Comparison of ENCODE assay signal across 8 cellular contexts in the genomic region with DNA sequence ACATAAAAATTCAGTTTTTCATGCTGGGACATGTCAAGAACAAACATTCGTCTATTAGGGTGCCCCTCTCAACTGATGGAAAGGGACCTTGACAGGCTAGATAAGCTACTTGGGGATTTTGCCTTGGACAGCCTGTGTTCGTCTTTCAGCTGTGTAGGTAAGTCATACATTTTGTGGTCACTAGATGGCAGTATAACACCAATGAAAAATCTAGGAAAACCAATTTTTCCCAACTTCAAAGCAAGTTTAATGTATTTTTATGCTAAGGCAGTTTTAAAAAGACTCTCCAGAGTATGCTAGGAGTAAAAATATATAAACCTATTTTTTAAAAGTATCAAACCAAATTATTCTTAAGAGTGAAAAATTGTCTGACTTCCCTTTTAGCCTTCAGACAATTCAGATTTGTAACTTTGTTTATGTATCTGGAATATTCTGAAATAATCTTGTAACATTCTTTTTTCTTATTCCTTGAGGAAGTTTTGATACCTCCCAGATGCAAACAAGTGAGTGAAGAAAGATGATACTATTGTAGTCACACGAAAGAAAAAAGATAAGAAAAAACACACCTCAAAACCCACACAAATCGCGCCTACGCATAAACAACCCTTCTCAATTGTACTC.
A peak's percentile ranks its signal among the peaks of the same experiment; 100 is the strongest.
DNase-seq lines count a peak whose midpoint lies in the region; ATAC-seq, FAIRE-seq and TF ChIP-seq lines count a peak whose summit lies in the region.

No MANE protein-coding gene starts in this region.

- H2BK120ac ChIP-seq in H1 (replicated peaks; ENCODE audit: low read depth, low read length), result no peak overlapping the region

- H3K9me3 ChIP-seq in Peyer's patch (no peaks in the 10 kb centered on the region), H1 (ENCODE audit: insufficient read depth in 2 of 2, low read depth in 1 of 2, low read length in 1 of 2) (no peaks in the 10 kb centered on the region)

- no peak overlapping the region for H3K4ac ChIP-seq in H1 (replicated peaks; ENCODE audit: insufficient read length, low read depth, low read length)

- no peak overlapping the region for H3K56ac ChIP-seq in H1 (replicated peaks; ENCODE audit: insufficient read length, low read depth, low read length)

- no peaks in the 10 kb centered on the region for H3K79me1 ChIP-seq in H1 (ENCODE audit: low read depth, low read length)

- DNase-seq in CD14-positive monocyte (ENCODE audit: low spot score), result no peak
- DNase-seq in Peyer's patch, result no peak
- DNase-seq in H1 (ENCODE audit: low read depth in 1 of 2, low spot score in 2 of 2), result peak in 1 of 2 experiments; percentile 3
- DNase-seq in medulla oblongata (ENCODE audit: extremely low spot score), result peak; percentile 75
- no peak for DNase-seq in NK-92 treated with Interleukin-12 subunit alpha and Interleukin-12 subunit beta, amount 100 ng/mL, for 24 hours (lab: John Stamatoyannopoulos, UW)

- H4K5ac ChIP-seq in H1 (ENCODE audit: insufficient read length, low read depth, low read length), result no peak overlapping the region

- H3K36me3 Mint-ChIP-seq in CD14-positive monocyte, result no peaks in the 10 kb centered on the region

- H3K18ac ChIP-seq in H1 (ENCODE audit: extremely low read depth, low read length), result no peak overlapping the region

- H2AK5ac ChIP-seq in H1 (ENCODE audit: low read depth, low read length), result no peak overlapping the region

- peak; percentile 81 to 88 for TF ChIP-seq RAD21 in H1 (IDR thresholded peaks at IDR 0.05 in 1 of 2, conservative IDR thresholded peaks at IDR 0.05 in 1 of 2; ENCODE audit: low read depth in 2 of 2, low read length in 2 of 2)

- peak; percentile 69 for FAIRE-seq in H1 (lab: Jason Lieb, UNC)

- 67 to 100% methylated on average over 3 to 6 of the region's 6 CpGs for WGBS in H1 (ENCODE audit: extremely low coverage in 1 of 2, insufficient coverage in 1 of 2, insufficient read length in 1 of 2, insufficient replicate concordance in 2 of 2, low coverage in 1 of 2, low lambda C conversion rate in 2 of 2, missing lambda C conversion rate in 1 of 2), 2 experiments

- H3K23ac ChIP-seq in H1 (ENCODE audit: insufficient read length), result no peak overlapping the region

- H3K9ac ChIP-seq in H1 (replicated peaks in 1 of 4; ENCODE audit: extremely low read depth in 1 of 4, low read depth in 3 of 4, low read length in 3 of 4), result no peak overlapping the region

- H3K4me2 ChIP-seq in H1 (ENCODE audit: insufficient read depth in 1 of 2, low read depth in 2 of 2, low read length in 2 of 2), result no peak overlapping the region

- intact Hi-C loops in CD14-positive monocyte (cut with micrococcal nuclease), result no loop called here

- POLR2A ChIA-PET in H1 (lab: Charles Lee; ENCODE audit: partially characterized antibody), result no interaction called here

- no peaks in the 10 kb centered on the region for H3K23me2 ChIP-seq in H1 (ENCODE audit: low read depth, low read length)

- H3K36me3 ChIP-seq in Peyer's patch (no peaks in the 10 kb centered on the region), H1 (ENCODE audit: control insufficient read depth in 2 of 4, insufficient read depth in 4 of 4, low read length in 3 of 4) (no peaks in the 10 kb centered on the region)

- peaks cover 0 to 5% (median 3%) of the 10 kb centered on the region in 3 donors for H3K27me3 Mint-ChIP-seq in CD14-positive monocyte (ENCODE audit: low read depth in 3 of 3)

- H2BK20ac ChIP-seq in H1 (ENCODE audit: low read length), result no peak overlapping the region

- H2BK15ac ChIP-seq in H1 (ENCODE audit: low read length), result no peak overlapping the region

- ATAC-seq in GM18519 (IDR thresholded peaks at IDR 0.05; ENCODE audit: low FRiP score, unreplicated experiment), result peak; percentile 44
- ATAC-seq in HG03342 (IDR thresholded peaks at IDR 0.05; ENCODE audit: unreplicated experiment), result peak; percentile 67
- ATAC-seq in HG03196 (IDR thresholded peaks at IDR 0.05; ENCODE audit: unreplicated experiment), result no peak

- peak; percentile 88 for TF ChIP-seq CTCF in CD14-positive monocyte (IDR thresholded peaks at IDR 0.05)
- TF ChIP-seq CTCF in Peyer's patch (IDR thresholded peaks at IDR 0.05), result peak; percentile 20 to 78 (median 68)
- TF ChIP-seq CTCF in H1 (IDR thresholded peaks at IDR 0.05; ENCODE audit: control extremely low read depth in 1 of 3, insufficient read depth in 1 of 3, low read depth in 1 of 3, low read length in 3 of 3), result peak in 2 of 3 experiments; percentile 47 to 51; a peak in 2 of 4 replicates

- H3K4me3 ChIP-seq in Peyer's patch (no peak overlapping the region), H1 (ENCODE audit: extremely low read depth in 1 of 4, insufficient read depth in 2 of 4, low read depth in 3 of 4, low read length in 4 of 4) (no peak overlapping the region)

- no peak for TF ChIP-seq POLR2A in Peyer's patch (IDR thresholded peaks at IDR 0.05)
- TF ChIP-seq POLR2A in H1 (IDR thresholded peaks at IDR 0.05; ENCODE audit: control extremely low read depth in 1 of 2, low read depth in 2 of 2, low read length in 2 of 2), result no peak

- no peak overlapping the region for H4K91ac ChIP-seq in H1 (replicated peaks; ENCODE audit: insufficient read length, low read length)

- no peak overlapping the region for H2BK12ac ChIP-seq in H1 (ENCODE audit: low read depth, low read length)

- H3K27me3 ChIP-seq in Peyer's patch (no peaks in the 10 kb centered on the region), H1 (replicated peaks in 1 of 4; ENCODE audit: control insufficient read depth in 3 of 4, extremely low read depth in 1 of 4, insufficient read depth in 3 of 4, low read length in 3 of 4) (no peaks in the 10 kb centered on the region)

- H3K4me1 Mint-ChIP-seq in CD14-positive monocyte, result no peaks in the 10 kb centered on the region

- H4K8ac ChIP-seq in H1 (ENCODE audit: extremely low read depth, insufficient read depth, low read length), result no peak overlapping the region

- H3K27ac ChIP-seq in Peyer's patch (no peak overlapping the region), H1 (ENCODE audit: low read depth, low read length) (no peak overlapping the region)

- no peak overlapping the region for H3K27ac Mint-ChIP-seq in CD14-positive monocyte

- no peaks in the 10 kb centered on the region for H3K9me3 Mint-ChIP-seq in CD14-positive monocyte

- H2BK5ac ChIP-seq in H1 (ENCODE audit: low read depth, low read length), result no peak overlapping the region

- H3K14ac ChIP-seq in H1 (ENCODE audit: insufficient read length), result no peak overlapping the region

- H3K79me2 ChIP-seq in H1 (ENCODE audit: control insufficient read depth in 1 of 2, insufficient read depth in 2 of 2, low read length in 2 of 2), result no peaks in the 10 kb centered on the region

- CTCF ChIA-PET in H1 (lab: Charles Lee; ENCODE audit: partially characterized antibody), result interaction anchor here (0.6 to 1.6 kb wide), 12 partner anchors 11 to 559 kb away, joined by 3 to 9 read pairs (median 4); no protein-coding TSS in a partner anchor

- no peaks in the 10 kb centered on the region for H3K4me1 ChIP-seq in Peyer's patch
- peaks cover 0 to 3% (median 0%) of the 10 kb centered on the region in 4 experiments; a peak in 1 of 7 replicates for H3K4me1 ChIP-seq in H1 (replicated peaks in 1 of 4; ENCODE audit: control insufficient read depth in 3 of 4, insufficient read depth in 4 of 4, low read length in 3 of 4)

- H4K20me1 ChIP-seq in H1 (replicated peaks in 1 of 2; ENCODE audit: control insufficient read depth in 1 of 2, insufficient read depth in 2 of 2, low read length in 2 of 2), result no peaks in the 10 kb centered on the region

- no peak overlapping the region for H2AFZ ChIP-seq in H1 (ENCODE audit: low read length)

- no peak for TF ChIP-seq EP300 in H1 (IDR thresholded peaks at IDR 0.05; ENCODE audit: borderline replicate concordance in 1 of 2, low read depth in 2 of 2, low read length in 2 of 2)

- no peak overlapping the region for H3K4me3 Mint-ChIP-seq in CD14-positive monocyte

TF ChIP-seq in H1, 55 proteins besides CTCF, POLR2A, EP300 and RAD21:
- TF ChIP-seq NRF1 (IDR thresholded peaks at IDR 0.05; ENCODE audit: low read depth, low read length) (no peak), ZNF274 (IDR thresholded peaks at IDR 0.05; ENCODE audit: borderline replicate concordance, extremely low read depth, low read length) (no peak), TEAD4 (IDR thresholded peaks at IDR 0.05; ENCODE audit: low read depth, low read length) (no peak), CBX5 (IDR thresholded peaks at IDR 0.05; ENCODE audit: low read depth, low read length) (no peak), SAP30 (IDR thresholded peaks at IDR 0.05; ENCODE audit: insufficient read depth, insufficient replicate concordance, low read length) (no peak), ATF2 (IDR thresholded peaks at IDR 0.05; ENCODE audit: low read length) (no peak), SP1 (IDR thresholded peaks at IDR 0.05; ENCODE audit: low read depth, low read length) (no peak), HDAC6 (IDR thresholded peaks at IDR 0.05; ENCODE audit: low read depth, low read length) (no peak), RXRA (IDR thresholded peaks at IDR 0.05; ENCODE audit: insufficient read depth, low read depth, low read length) (no peak), NANOG (IDR thresholded peaks at IDR 0.05; ENCODE audit: insufficient read depth, low read depth, low read length, poor library complexity, severe bottlenecking) (no peak), JUN (IDR thresholded peaks at IDR 0.05; ENCODE audit: low read depth, low read length) (no peak), RFX5 (IDR thresholded peaks at IDR 0.05; ENCODE audit: borderline replicate concordance, low read depth, low read length) (no peak), CTBP2 (IDR thresholded peaks at IDR 0.05; ENCODE audit: borderline replicate concordance, insufficient read depth, insufficient read length, low read length) (no peak), CEBPB (IDR thresholded peaks at IDR 0.05; ENCODE audit: low read depth, low read length) (no peak), SIX5 (IDR thresholded peaks at IDR 0.05; ENCODE audit: low read depth, low read length) (no peak)
- TF ChIP-seq, protein P1, sequence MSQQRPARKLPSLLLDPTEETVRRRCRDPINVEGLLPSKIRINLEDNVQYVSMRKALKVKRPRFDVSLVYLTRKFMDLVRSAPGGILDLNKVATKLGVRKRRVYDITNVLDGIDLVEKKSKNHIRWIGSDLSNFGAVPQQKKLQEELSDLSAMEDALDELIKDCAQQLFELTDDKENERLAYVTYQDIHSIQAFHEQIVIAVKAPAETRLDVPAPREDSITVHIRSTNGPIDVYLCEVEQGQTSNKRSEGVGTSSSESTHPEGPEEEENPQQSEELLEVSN (IDR thresholded peaks at IDR 0.05), result no peak
